1 cellular context compared by ENCODE assay signal in genomic region chr3:9352917-9353823, GRCh38.
A peak's percentile ranks its signal among the peaks of the same experiment; 100 is the strongest.
TF ChIP-seq lines count a peak whose summit lies in the region.

No MANE protein-coding gene starts in this region.

TF ChIP-seq in HepG2, 621 proteins besides CTCF, POLR2A, EP300 and RAD21 (continued from another document and continues in another):
- TF ChIP-seq PREB (CRISPR knock-in tag; IDR thresholded peaks at IDR 0.05) (no peak), ZNF292 (CRISPR knock-in tag; IDR thresholded peaks at IDR 0.05; ENCODE audit: borderline replicate concordance, low read depth) (peak; percentile 29; the same call in 1 of the 2 replicates), ZNF574 (CRISPR knock-in tag; IDR thresholded peaks at IDR 0.05) (peak; percentile 26; the same call in 1 of the 2 replicates), XBP1 (CRISPR knock-in tag; IDR thresholded peaks at IDR 0.05) (no peak), ZFP82 (CRISPR knock-in tag; IDR thresholded peaks at IDR 0.05; ENCODE audit: borderline replicate concordance) (no peak), MLX (CRISPR knock-in tag; IDR thresholded peaks at IDR 0.05) (no peak), ZFP90 (CRISPR knock-in tag; IDR thresholded peaks at IDR 0.05; ENCODE audit: borderline replicate concordance) (no peak), HOXA5 (CRISPR knock-in tag; IDR thresholded peaks at IDR 0.05) (no peak), GPBP1L1 (CRISPR knock-in tag; IDR thresholded peaks at IDR 0.05) (no peak), THAP9 (CRISPR knock-in tag; IDR thresholded peaks at IDR 0.05; ENCODE audit: borderline replicate concordance) (no peak), SOX6 (IDR thresholded peaks at IDR 0.05) (no peak), SOX6 (CRISPR knock-in tag; IDR thresholded peaks at IDR 0.05) (peak; percentile 81), ZNF747 (CRISPR knock-in tag; IDR thresholded peaks at IDR 0.05; ENCODE audit: borderline replicate concordance) (no peak), PHF8 (CRISPR knock-in tag; IDR thresholded peaks at IDR 0.05) (no peak), ZNF256 (CRISPR knock-in tag; conservative IDR thresholded peaks at IDR 0.05) (no peak), ZNF24 (IDR thresholded peaks at IDR 0.05) (no peak), ARHGAP35 (CRISPR knock-in tag; IDR thresholded peaks at IDR 0.05; ENCODE audit: borderline replicate concordance) (no peak), JDP2 (CRISPR knock-in tag; IDR thresholded peaks at IDR 0.05; ENCODE audit: borderline replicate concordance) (no peak), RXRA (CRISPR knock-in tag; IDR thresholded peaks at IDR 0.05) (no peak; the same call in 1 of the 2 replicates), ZNF414 (CRISPR knock-in tag; IDR thresholded peaks at IDR 0.05) (no peak; the same call in 1 of the 2 replicates), ZNF546 (CRISPR knock-in tag; conservative IDR thresholded peaks at IDR 0.05) (no peak), RORA (CRISPR knock-in tag; IDR thresholded peaks at IDR 0.05) (no peak), ZNF496 (CRISPR knock-in tag; IDR thresholded peaks at IDR 0.05; ENCODE audit: insufficient replicate concordance) (no peak), SCMH1 (CRISPR knock-in tag; IDR thresholded peaks at IDR 0.05; ENCODE audit: borderline replicate concordance) (no peak), MTA3 (CRISPR knock-in tag; IDR thresholded peaks at IDR 0.05) (no peak), TFE3 (CRISPR knock-in tag; IDR thresholded peaks at IDR 0.05) (0 out of 2 replicates have a peak, but pooled peaks have one; percentile 45), MATR3 (CRISPR knock-in tag; IDR thresholded peaks at IDR 0.05) (no peak), ARID5B (CRISPR knock-in tag; IDR thresholded peaks at IDR 0.05) (peak; percentile 63; the same call in 1 of the 2 replicates), ARNTL (CRISPR knock-in tag; IDR thresholded peaks at IDR 0.05) (no peak), ZNF619 (CRISPR knock-in tag; IDR thresholded peaks at IDR 0.05) (no peak), ZNF850 (CRISPR knock-in tag; conservative IDR thresholded peaks at IDR 0.05) (no peak), ZNF318 (CRISPR knock-in tag; IDR thresholded peaks at IDR 0.05) (no peak), RARA (CRISPR knock-in tag; IDR thresholded peaks at IDR 0.05) (peak; percentile 93), ARID2 (CRISPR knock-in tag; IDR thresholded peaks at IDR 0.05; ENCODE audit: borderline replicate concordance) (no peak), KAT2B (IDR thresholded peaks at IDR 0.05; ENCODE audit: borderline replicate concordance, low read depth, low read length) (no peak), NFYB (CRISPR knock-in tag; IDR thresholded peaks at IDR 0.05) (no peak)
